Comparison of ENCODE assay signal across 8 cellular contexts in the genomic region with DNA sequence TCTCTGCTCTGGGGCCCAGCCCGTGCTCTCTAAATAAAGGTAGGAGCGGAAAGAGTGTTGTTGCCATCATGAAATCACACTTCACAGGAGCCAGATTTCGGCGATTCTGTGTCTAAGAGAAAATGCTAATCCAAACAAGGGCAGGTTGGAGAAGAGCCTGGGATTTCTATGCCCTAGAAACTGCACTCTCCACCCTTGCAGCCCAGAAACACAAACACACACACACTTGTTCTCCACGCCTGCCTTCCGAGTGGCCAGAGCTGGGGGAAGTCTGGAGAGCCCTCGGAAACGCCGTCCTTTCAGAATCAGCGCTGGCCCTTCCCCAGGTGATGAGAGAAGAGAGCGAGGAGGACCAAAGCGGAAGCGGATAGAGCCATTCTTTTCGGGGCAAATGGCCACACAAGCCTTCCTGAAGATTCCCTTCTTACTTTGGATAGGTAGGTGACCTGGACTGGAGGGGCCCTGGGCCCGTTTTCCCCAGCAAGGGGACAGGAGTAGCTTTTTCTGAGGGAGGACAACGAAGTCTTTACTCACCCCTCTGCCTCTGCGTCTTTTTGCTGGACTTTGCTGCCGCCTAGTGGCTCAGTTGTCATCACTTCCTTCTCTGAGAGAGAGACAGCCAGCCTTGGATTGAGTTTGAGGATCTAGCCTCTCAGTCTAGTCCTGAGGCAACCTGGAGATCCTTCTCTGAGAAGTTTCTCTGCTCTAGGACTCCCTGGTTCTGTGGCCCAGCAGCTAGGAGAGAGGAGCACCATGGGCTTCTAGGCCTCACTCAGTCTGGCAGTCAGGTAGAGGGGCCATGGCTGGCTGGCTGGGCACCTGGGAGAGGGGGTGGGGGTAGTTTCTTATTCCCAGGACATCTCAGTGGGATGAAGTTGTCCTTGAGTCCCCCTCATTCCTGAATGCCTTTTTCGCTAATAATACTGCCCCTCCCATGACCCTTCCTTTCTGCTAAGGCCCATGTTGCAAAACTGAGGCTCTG. TPM values are rescaled to one million over a fixed set of nuclear protein-coding genes. Genes with fewer than 3 reads are reported as not detected.
DNase-seq lines count a peak whose midpoint lies in the region; ATAC-seq and TF ChIP-seq lines count a peak whose summit lies in the region.

No MANE protein-coding gene starts in this region.

- H3K9me3 ChIP-seq in lower lobe of right lung: no peaks in the 10 kb centered on the region

- peaks cover 4% of the 10 kb centered on the region for H3K27me3 Mint-ChIP-seq in activated CD4-positive, alpha-beta memory T cell treated with anti-CD3 and anti-CD28 coated beads, Interleukin-2, amount 10 ng/mL, durations not matched to agents 7 days and 5 days

- peak; percentile 72 for ATAC-seq in HG03432 (IDR thresholded peaks at IDR 0.05; ENCODE audit: unreplicated experiment)
- ATAC-seq in lower lobe of right lung: peak; percentile 87 to 88
- no peak for ATAC-seq in HG02763 (IDR thresholded peaks at IDR 0.05; ENCODE audit: unreplicated experiment)

- peaks cover 38% of the 10 kb centered on the region for H3K4me1 ChIP-seq in lower lobe of right lung

- CTCF ChIA-PET in activated CD4-positive, alpha-beta memory T cell treated with anti-CD3 and anti-CD28 coated beads, Interleukin-2, amount 10 ng/mL, durations not matched to agents 7 days and 5 days (lab: Charles Lee): interaction anchor here (0.5 to 3.0 kb wide), 16 partner anchors 9 to 562 kb away, joined by 3 to 36 read pairs (median 4); no protein-coding TSS in a partner anchor

- H3K36me3 Mint-ChIP-seq in activated CD4-positive, alpha-beta memory T cell treated with anti-CD3 and anti-CD28 coated beads, Interleukin-2, amount 10 ng/mL, durations not matched to agents 7 days and 5 days (ENCODE audit: low read depth): no peaks in the 10 kb centered on the region

- peak overlapping the region; percentile 63 for H3K4me3 ChIP-seq in lower lobe of right lung

- DNase-seq in NCI-H748 treated with DMSO at 0.1 percent for 48 hours (lab: John Stamatoyannopoulos, UW) (peak; percentile 61), lower lobe of right lung (peak; percentile 85)
- peak; percentile 86 for DNase-seq in activated CD4-positive, alpha-beta memory T cell treated with anti-CD3 and anti-CD28 coated beads, Interleukin-2, amount 10 ng/mL, durations not matched to agents 7 days and 5 days
- peak; percentile 76 for DNase-seq in effector CD4-positive, alpha-beta T cell
- DNase-seq in stimulated activated CD4-positive, alpha-beta T cell treated with anti-CD3 and anti-CD28 coated beads, TNF-alpha, amount 100 ng/mL, for 1 hour (ENCODE audit: low read depth in 3 of 3, low spot score in 1 of 3): peak; percentile 54 to 74 (median 58)

- peak; percentile 99 for TF ChIP-seq CTCF in GM12872 (IDR thresholded peaks at IDR 0.05; ENCODE audit: insufficient read depth, low read depth, low read length)
- peak; percentile 84 for TF ChIP-seq CTCF in lower lobe of right lung (IDR thresholded peaks at IDR 0.05)

- no peaks in the 10 kb centered on the region for H3K36me3 ChIP-seq in lower lobe of right lung

- no peak overlapping the region for H3K27ac Mint-ChIP-seq in activated CD4-positive, alpha-beta memory T cell treated with anti-CD3 and anti-CD28 coated beads, Interleukin-2, amount 10 ng/mL, durations not matched to agents 7 days and 5 days

- H3K27me3 ChIP-seq in lower lobe of right lung (ENCODE audit: low read depth): no peaks in the 10 kb centered on the region

- H3K9me3 Mint-ChIP-seq in activated CD4-positive, alpha-beta memory T cell treated with anti-CD3 and anti-CD28 coated beads, Interleukin-2, amount 10 ng/mL, durations not matched to agents 7 days and 5 days: no peaks in the 10 kb centered on the region

- intact Hi-C loops in lower lobe of right lung (cut with DNase I): no loop called here

- H3K4me1 Mint-ChIP-seq in activated CD4-positive, alpha-beta memory T cell treated with anti-CD3 and anti-CD28 coated beads, Interleukin-2, amount 10 ng/mL, durations not matched to agents 7 days and 5 days: peaks cover 8% of the 10 kb centered on the region

- H3K27ac ChIP-seq in lower lobe of right lung: peak overlapping the region; percentile 79

- POLR2A ChIA-PET in activated CD4-positive, alpha-beta memory T cell treated with anti-CD3 and anti-CD28 coated beads, Interleukin-2, amount 10 ng/mL, durations not matched to agents 7 days and 5 days (lab: Charles Lee): no interaction called here

- H3K4me3 Mint-ChIP-seq in activated CD4-positive, alpha-beta memory T cell treated with anti-CD3 and anti-CD28 coated beads, Interleukin-2, amount 10 ng/mL, durations not matched to agents 7 days and 5 days: peak overlapping the region; percentile 61

RNA-seq across cellular contexts. Expression of gene SENP8, which starts 37.7 kb away (rescaled TPM):
- 1 to 10 TPM in 1 of 2 experiments, under 1 TPM in 1; 0.73 to 1.4 TPM for total RNA-seq in activated CD4-positive, alpha-beta memory T cell treated with anti-CD3 and anti-CD28 coated beads, Interleukin-2, amount 10 ng/mL, durations not matched to agents 7 days and 5 days
- total RNA-seq in lower lobe of right lung: 3.6 TPM

RNA-seq across cellular contexts. Expression of gene MYO9A, which starts 38.0 kb away (rescaled TPM):
- total RNA-seq in activated CD4-positive, alpha-beta memory T cell treated with anti-CD3 and anti-CD28 coated beads, Interleukin-2, amount 10 ng/mL, durations not matched to agents 7 days and 5 days: 10 to 100 TPM; 18.6 to 22.2 TPM
- 73.8 TPM for total RNA-seq in lower lobe of right lung

RNA-seq across cellular contexts. Expression of gene GRAMD2A, which starts 41.7 kb away (rescaled TPM):
- total RNA-seq in activated CD4-positive, alpha-beta memory T cell treated with anti-CD3 and anti-CD28 coated beads, Interleukin-2, amount 10 ng/mL, durations not matched to agents 7 days and 5 days: not detected
- 29.3 TPM for total RNA-seq in lower lobe of right lung

Comparison
In these comparisons a context has a peak if more than half of its experiments do, and no peak if none do; other contexts are left out.
1. RNA of gene GRAMD2A, which starts 41.7 kb away (total RNA-seq): 29.3 TPM in lower lobe of right lung (single experiment); not detected in activated CD4-positive, alpha-beta memory T cell treated with anti-CD3 and anti-CD28 coated beads, Interleukin-2, amount 10 ng/mL, durations not matched to agents 7 days and 5 days; every median in the first group is over 10 times any median in the second.
2. Peak in every context shown above with its lines, with median percentiles within 50 percentile points of each other: DNase-seq.